8 cellular contexts compared by ENCODE assay signal in genomic region chr10:118241229-118242137, GRCh38.
DNase-seq lines count a peak whose midpoint lies in the region; ATAC-seq and TF ChIP-seq lines count a peak whose summit lies in the region.

No MANE protein-coding gene starts in this region.

- TF ChIP-seq CTCF in AG04450 (IDR thresholded peaks at IDR 0.05; ENCODE audit: low read depth, low read length) (peak; percentile 94), WI38 (IDR thresholded peaks at IDR 0.05; ENCODE audit: low read depth, low read length) (peak; percentile 87)

- peak; percentile 62 for ATAC-seq in GM19351 (IDR thresholded peaks at IDR 0.05; ENCODE audit: unreplicated experiment)
- no peak for ATAC-seq in central memory CD8-positive, alpha-beta T cell (replicated peaks; ENCODE audit: extremely low read depth, poor library complexity, severe bottlenecking)
- ATAC-seq in HG02642 (IDR thresholded peaks at IDR 0.05; ENCODE audit: poor library complexity, unreplicated experiment): no peak

- H3K36me3 Mint-ChIP-seq in central memory CD8-positive, alpha-beta T cell (ENCODE audit: insufficient read depth): no peaks in the 10 kb centered on the region

- H3K4me3 ChIP-seq in AG04450 (ENCODE audit: low read depth, low read length): no peak overlapping the region
- H3K4me3 ChIP-seq in WI38 (ENCODE audit: low read depth, low read length): no peak overlapping the region

- no peaks in the 10 kb centered on the region for H3K9me3 Mint-ChIP-seq in central memory CD8-positive, alpha-beta T cell

- POLR2A ChIA-PET in AG04450 (lab: Yijun Ruan, JAX): no interaction called here

- peaks cover 12% of the 10 kb centered on the region for H3K27me3 ChIP-seq in AG04450 (ENCODE audit: control insufficient read depth, insufficient read depth, low read length)

- no peak overlapping the region for H3K4me3 Mint-ChIP-seq in central memory CD8-positive, alpha-beta T cell

- no peaks in the 10 kb centered on the region for H3K4me1 Mint-ChIP-seq in central memory CD8-positive, alpha-beta T cell

- CTCF ChIA-PET in AG04450 (lab: Charles Lee): interaction anchor here (0.5 to 5.8 kb wide), 30 partner anchors 9 to 799 kb away, joined by 3 to 150 read pairs (median 4); no protein-coding TSS in a partner anchor

- H3K27me3 Mint-ChIP-seq in central memory CD8-positive, alpha-beta T cell: peaks cover 44% of the 10 kb centered on the region

- no peak overlapping the region for H3K27ac ChIP-seq in AG04450 (ENCODE audit: low read depth, low read length)

- H3K27ac Mint-ChIP-seq in central memory CD8-positive, alpha-beta T cell (ENCODE audit: low read depth): no peak overlapping the region

- DNase-seq in AG04450 (ENCODE audit: low read depth, low spot score) (peak; percentile 57), NCI-H2171 (lab: John Stamatoyannopoulos, UW) (peak; percentile 41), islet precursor cell (peak; percentile 89)
- peak; percentile 25 to 41 for DNase-seq in central memory CD8-positive, alpha-beta T cell (ENCODE audit: low spot score in 2 of 2)
- DNase-seq in stimulated activated CD4-positive, alpha-beta T cell treated with anti-CD3 and anti-CD28 coated beads, Interleukin-1b, Interleukin-23, amount 100 ng/mL, for 24 hours (ENCODE audit: low read depth in 4 of 4, low spot score in 1 of 4): peak; percentile 41 to 52 (median 45)

- no peaks in the 10 kb centered on the region for H3K9me3 ChIP-seq in AG04450 (ENCODE audit: control insufficient read depth, insufficient read depth, low read length)

Comparison
In these comparisons a context has a peak if more than half of its experiments do, and no peak if none do; other contexts are left out.
1. DNase-seq: peak in every context shown above with its lines; median percentile 89 in islet precursor cell; 57 in AG04450; 45 in stimulated activated CD4-positive, alpha-beta T cell treated with anti-CD3 and anti-CD28 coated beads, Interleukin-1b, Interleukin-23, amount 100 ng/mL, for 24 hours; 41 in NCI-H2171; 33 in central memory CD8-positive, alpha-beta T cell.